Comparison of ENCODE assay signal across 25 cellular contexts in genomic region chr10:98000346-98000745, GRCh38. TPM values are rescaled to one million over a fixed set of nuclear protein-coding genes. Genes with fewer than 3 reads are reported as not detected.
"Had no signal": no experiment of that assay in that cellular context is flagged by ENCODE, and none has a peak within 500 bp of the region (broad histone marks: within the 10 kb centered on the region; RNA-seq: fewer than 3 reads in every experiment).

No MANE protein-coding gene starts in this region.

- H3K9me3 ChIP-seq: neutrophil, right lobe of liver, suprapubic skin, uterus had no signal

- H3K4me3 ChIP-seq: left ventricle myocardium inferior, lung, psoas muscle, right lobe of liver, smooth muscle cell, suprapubic skin, thoracic aorta, tibial artery, uterus had no signal

- H3K36me3 ChIP-seq: left ventricle myocardium inferior, neutrophil, right lobe of liver, suprapubic skin, thoracic aorta, tibial artery, uterus had no signal

- H3K4me1 Mint-ChIP-seq: mesothelial cell of epicardium, naive B cell, nephron, neural crest cell had no signal

- H3K27me3 ChIP-seq: right lobe of liver had no signal

- H3K4me1 ChIP-seq: left ventricle myocardium inferior, parathyroid adenoma, psoas muscle, right lobe of liver, suprapubic skin, tibial artery, uterus had no signal

- H3K4me3 Mint-ChIP-seq: mesothelial cell of epicardium, naive B cell, nephron, neural crest cell, type B pancreatic cell had no signal

- H3K36me3 Mint-ChIP-seq: mesothelial cell of epicardium, type B pancreatic cell had no signal

- H3K27ac ChIP-seq: left ventricle myocardium inferior, neutrophil, parathyroid adenoma, psoas muscle, right lobe of liver, suprapubic skin, thoracic aorta, tibial artery, uterus had no signal

- H3K27ac Mint-ChIP-seq: mesothelial cell of epicardium, naive B cell, nephron, type B pancreatic cell had no signal

- H3K9me3 Mint-ChIP-seq: type B pancreatic cell had no signal

- DNase-seq: head of caudate nucleus; hypothalamus; left ventricle myocardium inferior; naive B cell; occipital lobe; psoas muscle; right lobe of liver; stimulated activated CD4-positive, alpha-beta T cell treated with anti-CD3 and anti-CD28 coated beads, Interleukin-1b, Interleukin-23, amount 100 ng/mL, for 48 hours; stimulated activated CD4-positive, alpha-beta T cell treated with anti-CD3 and anti-CD28 coated beads, Interleukin-2, amount 100 ng/mL, for 48 hours; stimulated activated CD4-positive, alpha-beta T cell treated with anti-CD3 and anti-CD28 coated beads, Interleukin-4, amount 100 ng/mL, for 4 hours; stimulated activated CD8-positive, alpha-beta memory T cell treated with anti-CD3 and anti-CD28 coated beads, Interleukin-4, amount 100 ng/mL, for 48 hours; stimulated activated naive CD4-positive, alpha-beta T cell treated with Interleukin-2 at 50 U/mL for 16 hours; tibial artery; uterus had no signal

- H3K9ac ChIP-seq: parathyroid adenoma had no signal

- ATAC-seq: psoas muscle had no signal

RNA-seq across cellular contexts. Expression of gene CRTAC1, which starts 30.1 kb away (rescaled TPM):
- total RNA-seq: mononuclear cell had no signal
